In genomic region chr14:49880267-49881064, GRCh38 we compare ENCODE assay signal across 9 cellular contexts. TPM values are rescaled to one million over a fixed set of nuclear protein-coding genes. Genes with fewer than 3 reads are reported as not detected.
DNase-seq lines count a peak whose midpoint lies in the region; ATAC-seq and TF ChIP-seq lines count a peak whose summit lies in the region.
"Had no signal": no experiment of that assay in that cellular context is flagged by ENCODE, and none has a peak within 500 bp of the region (broad histone marks: within the 10 kb centered on the region; RNA-seq: fewer than 3 reads in every experiment).

No MANE protein-coding gene starts in this region.

- CTCF ChIA-PET in activated CD4-positive, alpha-beta memory T cell treated with anti-CD3 and anti-CD28 coated beads for 36 hours (lab: Charles Lee), result interaction anchor here (0.8 to 5.8 kb wide), 26 partner anchors 10 to 570 kb away, joined by 3 to 70 read pairs (median 4); partner anchors contain the start of genes ARF6 and NEMF
- CTCF ChIA-PET in activated CD4-positive, alpha-beta memory T cell treated with anti-CD3 and anti-CD28 coated beads, Interleukin-2, amount 10 ng/mL, durations not matched to agents 7 days and 5 days (lab: Charles Lee), result interaction anchor here (0.8 to 2.7 kb wide), 25 partner anchors 8 to 246 kb away, joined by 3 to 53 read pairs (median 6); partner anchors contain the start of genes ARF6, NEMF and VCPKMT
- CTCF ChIA-PET in OCI-LY7 (lab: Charles Lee; ENCODE audit: unreplicated experiment), result interaction anchor here (0.6 to 2.0 kb wide), 8 partner anchors 10 to 181 kb away, joined by 3 to 11 read pairs (median 4); no protein-coding TSS in a partner anchor

- 24 to 45% methylated on average over 9 of the region's 9 CpGs for WGBS in esophagus squamous epithelium, 2 donors

- H3K4me3 Mint-ChIP-seq in activated CD4-positive, alpha-beta memory T cell treated with anti-CD3 and anti-CD28 coated beads for 36 hours, result no peak overlapping the region
- no peak overlapping the region for H3K4me3 Mint-ChIP-seq in activated CD4-positive, alpha-beta memory T cell treated with anti-CD3 and anti-CD28 coated beads, Interleukin-2, amount 10 ng/mL, durations not matched to agents 7 days and 5 days
- H3K4me3 Mint-ChIP-seq in stimulated activated effector memory CD8-positive, alpha-beta T cell treated with anti-CD3 and anti-CD28 coated beads, Interleukin-12 subunit alpha, Interleukin-12 subunit beta, amount 100 ng/mL, for 72 hours, result peak overlapping the region; percentile 28

- intact Hi-C loops in activated CD4-positive, alpha-beta memory T cell treated with anti-CD3 and anti-CD28 coated beads for 36 hours (cut with micrococcal nuclease), result no loop called here
- intact Hi-C loops in OCI-LY7 (cut with micrococcal nuclease; ENCODE audit: unreplicated experiment) (no loop called here), esophagus squamous epithelium (cut with DNase I) (loop anchor here (10.0 kb wide), 1 partner anchor 224 kb away; no protein-coding TSS in a partner anchor)

- H3K4me1 ChIP-seq in OCI-LY7 (ENCODE audit: insufficient read depth, low read length, poor library complexity, severe bottlenecking) (peaks cover 25% of the 10 kb centered on the region), esophagus squamous epithelium (peaks cover 0 to 37% (median 12%) of the 10 kb centered on the region in 3 donors)
- H3K4me1 ChIP-seq: upper lobe of right lung had no signal

- peaks cover 35% of the 10 kb centered on the region for H3K4me1 Mint-ChIP-seq in activated CD4-positive, alpha-beta memory T cell treated with anti-CD3 and anti-CD28 coated beads for 36 hours (ENCODE audit: low read depth)
- peaks cover 48% of the 10 kb centered on the region for H3K4me1 Mint-ChIP-seq in activated CD4-positive, alpha-beta memory T cell treated with anti-CD3 and anti-CD28 coated beads, Interleukin-2, amount 10 ng/mL, durations not matched to agents 7 days and 5 days
- H3K4me1 Mint-ChIP-seq in stimulated activated effector memory CD8-positive, alpha-beta T cell treated with anti-CD3 and anti-CD28 coated beads, Interleukin-12 subunit alpha, Interleukin-12 subunit beta, amount 100 ng/mL, for 72 hours, result peaks cover 31% of the 10 kb centered on the region

- H3K9me3 ChIP-seq in OCI-LY7 (ENCODE audit: low read length), result no peaks in the 10 kb centered on the region
- no peaks in the 10 kb centered on the region for H3K9me3 ChIP-seq in esophagus squamous epithelium
- H3K9me3 ChIP-seq: upper lobe of right lung had no signal

- H3K36me3 Mint-ChIP-seq in activated CD4-positive, alpha-beta memory T cell treated with anti-CD3 and anti-CD28 coated beads for 36 hours, result no peaks in the 10 kb centered on the region
- no peaks in the 10 kb centered on the region for H3K36me3 Mint-ChIP-seq in activated CD4-positive, alpha-beta memory T cell treated with anti-CD3 and anti-CD28 coated beads, Interleukin-2, amount 10 ng/mL, durations not matched to agents 7 days and 5 days (ENCODE audit: low read depth)
- H3K36me3 Mint-ChIP-seq in stimulated activated effector memory CD8-positive, alpha-beta T cell treated with anti-CD3 and anti-CD28 coated beads, Interleukin-12 subunit alpha, Interleukin-12 subunit beta, amount 100 ng/mL, for 72 hours, result no peaks in the 10 kb centered on the region

- H3K27ac Mint-ChIP-seq in activated CD4-positive, alpha-beta memory T cell treated with anti-CD3 and anti-CD28 coated beads for 36 hours, result peak overlapping the region; percentile 62
- H3K27ac Mint-ChIP-seq in activated CD4-positive, alpha-beta memory T cell treated with anti-CD3 and anti-CD28 coated beads, Interleukin-2, amount 10 ng/mL, durations not matched to agents 7 days and 5 days, result no peak overlapping the region
- H3K27ac Mint-ChIP-seq in stimulated activated effector memory CD8-positive, alpha-beta T cell treated with anti-CD3 and anti-CD28 coated beads, Interleukin-12 subunit alpha, Interleukin-12 subunit beta, amount 100 ng/mL, for 72 hours, result peak overlapping the region; percentile 88

- peak overlapping the region; percentile 56 for H3K27ac ChIP-seq in OCI-LY7 (ENCODE audit: low read depth, low read length, poor library complexity, severe bottlenecking)
- H3K27ac ChIP-seq in esophagus squamous epithelium, result peak overlapping the region; percentile 69 to 86 (median 72)
- H3K27ac ChIP-seq: upper lobe of right lung had no signal

- H3K27me3 ChIP-seq in esophagus squamous epithelium, result no peaks in the 10 kb centered on the region
- H3K27me3 ChIP-seq: upper lobe of right lung had no signal

- BruUV-seq in OCI-LY7 (replicated peaks; lab: Mats Ljungman, UMichigan), result no TSS peak

- H3K9me3 Mint-ChIP-seq in activated CD4-positive, alpha-beta memory T cell treated with anti-CD3 and anti-CD28 coated beads for 36 hours, result no peaks in the 10 kb centered on the region
- no peaks in the 10 kb centered on the region for H3K9me3 Mint-ChIP-seq in activated CD4-positive, alpha-beta memory T cell treated with anti-CD3 and anti-CD28 coated beads, Interleukin-2, amount 10 ng/mL, durations not matched to agents 7 days and 5 days
- no peaks in the 10 kb centered on the region for H3K9me3 Mint-ChIP-seq in stimulated activated effector memory CD8-positive, alpha-beta T cell treated with anti-CD3 and anti-CD28 coated beads, Interleukin-12 subunit alpha, Interleukin-12 subunit beta, amount 100 ng/mL, for 72 hours

- no peaks in the 10 kb centered on the region for H3K27me3 Mint-ChIP-seq in activated CD4-positive, alpha-beta memory T cell treated with anti-CD3 and anti-CD28 coated beads for 36 hours
- H3K27me3 Mint-ChIP-seq in activated CD4-positive, alpha-beta memory T cell treated with anti-CD3 and anti-CD28 coated beads, Interleukin-2, amount 10 ng/mL, durations not matched to agents 7 days and 5 days, result no peaks in the 10 kb centered on the region

- TF ChIP-seq POLR2A in esophagus squamous epithelium (IDR thresholded peaks at IDR 0.05), result no peak

- H3K36me3 ChIP-seq in OCI-LY7 (ENCODE audit: insufficient read depth, low read length) (no peaks in the 10 kb centered on the region), esophagus squamous epithelium (no peaks in the 10 kb centered on the region)
- H3K36me3 ChIP-seq: upper lobe of right lung had no signal

- H3K9me2 ChIP-seq in OCI-LY7 (ENCODE audit: insufficient read depth, low read length), result no peaks in the 10 kb centered on the region

- peak overlapping the region; percentile 82; the same call in 1 of the 2 replicates for H2AFZ ChIP-seq in OCI-LY7 (ENCODE audit: low read length)

- H4K20me1 ChIP-seq in OCI-LY7 (ENCODE audit: insufficient read depth, low read length), result no peaks in the 10 kb centered on the region

- H3K79me2 ChIP-seq in OCI-LY7 (ENCODE audit: insufficient read depth, low read depth, low read length), result no peaks in the 10 kb centered on the region

- H3K4me3 ChIP-seq in OCI-LY7 (ENCODE audit: low read depth, low read length, poor library complexity, severe bottlenecking), result peak overlapping the region; percentile 13
- no peak overlapping the region for H3K4me3 ChIP-seq in esophagus squamous epithelium
- H3K4me3 ChIP-seq: upper lobe of right lung had no signal

- ATAC-seq in stimulated activated effector memory CD8-positive, alpha-beta T cell treated with anti-CD3 and anti-CD28 coated beads, Interleukin-12 subunit alpha, Interleukin-12 subunit beta, amount 100 ng/mL, for 72 hours, result peak; percentile 66
- ATAC-seq in GM18519 (IDR thresholded peaks at IDR 0.05; ENCODE audit: low FRiP score, unreplicated experiment), result no peak

- POLR2A ChIA-PET in activated CD4-positive, alpha-beta memory T cell treated with anti-CD3 and anti-CD28 coated beads for 36 hours (lab: Charles Lee), result interaction anchor here (1.0 to 2.0 kb wide), 14 partner anchors 8 to 236 kb away, joined by 3 to 17 read pairs (median 4); partner anchors contain the start of genes ARF6 and VCPKMT
- POLR2A ChIA-PET in activated CD4-positive, alpha-beta memory T cell treated with anti-CD3 and anti-CD28 coated beads, Interleukin-2, amount 10 ng/mL, durations not matched to agents 7 days and 5 days (lab: Charles Lee), result interaction anchor here (0.5 to 5.9 kb wide), 19 partner anchors 11 to 980 kb away, joined by 3 to 56 read pairs (median 4); partner anchors contain the start of genes ARF6 and NEMF
- POLR2A ChIA-PET in OCI-LY7 (lab: Charles Lee), result interaction anchor here (0.6 to 2.4 kb wide), 17 partner anchors 10 to 259 kb away, joined by 3 to 13 read pairs (median 4); no protein-coding TSS in a partner anchor

- H3K4me2 ChIP-seq in OCI-LY7 (ENCODE audit: low read length), result peak overlapping the region; percentile 50

- TF ChIP-seq CTCF in OCI-LY7 (conservative IDR thresholded peaks at IDR 0.05; ENCODE audit: low read length), result peak; percentile 16; the same call in 1 of the 2 replicates
- TF ChIP-seq CTCF in esophagus squamous epithelium (IDR thresholded peaks at IDR 0.05), result no peak

- DNase-seq in activated CD4-positive, alpha-beta memory T cell treated with anti-CD3 and anti-CD28 coated beads for 36 hours, result peak; percentile 42
- DNase-seq in activated CD4-positive, alpha-beta memory T cell treated with anti-CD3 and anti-CD28 coated beads, Interleukin-2, amount 10 ng/mL, durations not matched to agents 7 days and 5 days, result no peak
- peak; percentile 58 for DNase-seq in OCI-LY7 (ENCODE audit: low spot score)
- no peak for DNase-seq in esophagus squamous epithelium (lab: John Stamatoyannopoulos, UW)
- DNase-seq in stimulated activated effector memory CD8-positive, alpha-beta T cell treated with anti-CD3 and anti-CD28 coated beads, Interleukin-12 subunit alpha, Interleukin-12 subunit beta, amount 100 ng/mL, for 72 hours (ENCODE audit: low spot score in 2 of 2), result peak in 1 of 2 donors; percentile 47
- no peak for DNase-seq in SW480 (ENCODE audit: low spot score)
- DNase-seq in SIG-M5 (lab: John Stamatoyannopoulos, UW), result no peak
- DNase-seq: upper lobe of right lung had no signal

RNA-seq across cellular contexts. Expression of gene ARF6, which starts 12.4 kb away (rescaled TPM):
- 100 to 1,000 TPM; 198 to 202 TPM for total RNA-seq in activated CD4-positive, alpha-beta memory T cell treated with anti-CD3 and anti-CD28 coated beads for 36 hours
- 100 to 1,000 TPM; 198 to 199 TPM for total RNA-seq in activated CD4-positive, alpha-beta memory T cell treated with anti-CD3 and anti-CD28 coated beads, Interleukin-2, amount 10 ng/mL, durations not matched to agents 7 days and 5 days
- 47.6 and 51.0 TPM in 2 replicates for total RNA-seq in OCI-LY7 (2014; rRNA removed; shearing (Covaris generic))
- 69.1 and 73.0 TPM in 2 replicates for total RNA-seq in OCI-LY7 (2022)
- total RNA-seq in esophagus squamous epithelium, result 100 to 1,000 TPM; 109 to 156 (median 133) TPM

RNA-seq across cellular contexts. Expression of gene NEMF, which starts 27.9 kb away (rescaled TPM):
- 10 to 100 TPM; 63.6 to 71.0 TPM for total RNA-seq in activated CD4-positive, alpha-beta memory T cell treated with anti-CD3 and anti-CD28 coated beads for 36 hours
- total RNA-seq in activated CD4-positive, alpha-beta memory T cell treated with anti-CD3 and anti-CD28 coated beads, Interleukin-2, amount 10 ng/mL, durations not matched to agents 7 days and 5 days, result 10 to 100 TPM; 64.7 to 73.3 TPM
- 63.2 and 71.3 TPM in 2 replicates for total RNA-seq in OCI-LY7 (2014; rRNA removed; shearing (Covaris generic))
- 67.5 and 79.4 TPM in 2 replicates for total RNA-seq in OCI-LY7 (2022)
- 10 to 100 TPM; 36.4 to 89.8 (median 59.9) TPM for total RNA-seq in esophagus squamous epithelium

Comparison
In these comparisons a context has a peak if more than half of its experiments do, and no peak if none do; other contexts are left out.
1. DNase-seq: peak in activated CD4-positive, alpha-beta memory T cell treated with anti-CD3 and anti-CD28 coated beads for 36 hours (single experiment) and OCI-LY7 (single experiment); none in activated CD4-positive, alpha-beta memory T cell treated with anti-CD3 and anti-CD28 coated beads, Interleukin-2, amount 10 ng/mL, durations not matched to agents 7 days and 5 days (single experiment), esophagus squamous epithelium (single experiment), SW480 (single experiment) and SIG-M5 (single experiment).